Comparison of ENCODE assay signal across 8 cellular contexts in genomic region chr13:102845630-102846260, GRCh38.
DNase-seq lines count a peak whose midpoint lies in the region; ATAC-seq lines count a peak whose summit lies in the region.

Gene ERCC5, plus strand, starts transcription at chr13:102846032. Its CDS starts 235 bp downstream, at chr13:102846267.

- H4K20me1 ChIP-seq in BLaER1, result peaks cover 27% of the 10 kb centered on the region

- H3K9me3 ChIP-seq in BLaER1, result no peaks in the 10 kb centered on the region

- H3K27ac ChIP-seq in BLaER1, result peak within 1 kb of the TSS; percentile 94

- peak; percentile 79 for ATAC-seq in GM19328 (IDR thresholded peaks at IDR 0.05; ENCODE audit: unreplicated experiment)
- peak; percentile 80 for ATAC-seq in HG03520 (IDR thresholded peaks at IDR 0.05; ENCODE audit: unreplicated experiment)

- DNase-seq in NCI-H748 (lab: John Stamatoyannopoulos, UW; ENCODE audit: unreplicated experiment), result peak; percentile 97
- DNase-seq in activated CD4-positive, alpha-beta T cell treated with anti-CD3 and anti-CD28 coated beads, Interleukin-2, amount 50 U/mL, for 1 hour, result peak; percentile 96
- peak; percentile 9 for DNase-seq in cortex of kidney (lab: John Stamatoyannopoulos, UW)
- peak; percentile 97 for DNase-seq in left kidney (ENCODE audit: low read depth, low spot score)
- DNase-seq in stimulated activated CD4-positive, alpha-beta T cell treated with anti-CD3 and anti-CD28 coated beads, Interleukin-2, amount 100 ng/mL, for 24 hours, result peak; percentile 94 to 96

- H3K27me3 ChIP-seq in BLaER1, result no peaks in the 10 kb centered on the region

- H3K9ac ChIP-seq in BLaER1, result peak within 1 kb of the TSS; percentile 93

- H3K36me3 ChIP-seq in BLaER1, result peaks cover 4% of the 10 kb centered on the region; the same call in 1 of the 2 replicates

- peak within 1 kb of the TSS; percentile 87 for H3K4me2 ChIP-seq in BLaER1

- peak within 1 kb of the TSS; percentile 89 for H3K4me3 ChIP-seq in BLaER1

- peaks cover 39% of the 10 kb centered on the region for H3K4me1 ChIP-seq in BLaER1

Comparison
In these comparisons a context has a peak if more than half of its experiments do, and no peak if none do; other contexts are left out.
1. Peak in every context shown above with its lines: DNase-seq, ATAC-seq, H3K4me3 ChIP-seq and H3K27ac ChIP-seq.
2. DNase-seq: peak in every context shown above with its lines; median percentile 97 in NCI-H748; 97 in left kidney; 96 in activated CD4-positive, alpha-beta T cell treated with anti-CD3 and anti-CD28 coated beads, Interleukin-2, amount 50 U/mL, for 1 hour; 95 in stimulated activated CD4-positive, alpha-beta T cell treated with anti-CD3 and anti-CD28 coated beads, Interleukin-2, amount 100 ng/mL, for 24 hours; 9 in cortex of kidney.